30 cellular contexts compared by ENCODE assay signal in the genomic region with DNA sequence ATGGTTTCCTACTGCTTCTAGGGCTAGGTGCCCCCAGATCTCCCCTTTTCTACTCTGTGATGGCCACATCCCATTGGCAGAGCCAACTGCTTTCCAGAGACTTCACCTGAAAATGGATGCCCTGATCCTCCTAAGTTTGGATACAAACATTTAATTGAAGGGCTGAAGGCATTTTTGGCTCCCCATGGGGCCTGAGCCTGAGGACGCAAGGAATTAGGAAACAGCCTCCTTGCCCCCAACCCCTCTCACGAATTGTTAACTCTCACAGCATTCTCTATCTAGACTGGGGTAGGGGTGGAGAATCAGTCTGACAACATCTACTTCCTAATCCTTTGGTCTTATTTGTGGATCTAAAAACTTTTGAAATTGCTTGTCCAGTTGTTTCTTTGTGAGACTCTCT.
"Had no signal": no experiment of that assay in that cellular context is flagged by ENCODE, and none has a peak within 500 bp of the region (broad histone marks: within the 10 kb centered on the region; RNA-seq: fewer than 3 reads in every experiment).

No MANE protein-coding gene starts in this region.

- H3K27ac Mint-ChIP-seq: immature natural killer cell; nephron; stimulated activated naive B cell treated with anti-CD40 and anti-IgM and Interleukin-4, amounts not matched to agents 10 μg/mL and 1 μg/mL and 100 μg/mL, for 72 hours had no signal

- DNase-seq: hypothalamus; immature natural killer cell; kidney; left colon; left lung; lower lobe of right lung; mammary epithelial cell; mesenchymal stem cell; naive thymus-derived CD8-positive, alpha-beta T cell; pancreas; posterior cingulate gyrus; retina; right cardiac atrium; stimulated activated CD4-positive, alpha-beta T cell treated with anti-CD3 and anti-CD28 coated beads, Interleukin-12 subunit alpha, Interleukin-12 subunit beta, amount 100 ng/mL, for 4 hours; stimulated activated CD4-positive, alpha-beta T cell treated with anti-CD3 and anti-CD28 coated beads, Interleukin-15, amount 100 ng/mL, for 24 hours; stimulated activated CD4-positive, alpha-beta T cell treated with anti-CD3 and anti-CD28 coated beads, Interleukin-2, amount 100 ng/mL, for 24 hours; stimulated activated CD4-positive, alpha-beta T cell treated with anti-CD3 and anti-CD28 coated beads, Interleukin-4, amount 100 ng/mL, for 1 hour; stimulated activated naive B cell treated with anti-CD40 and anti-IgM and Interleukin-4, amounts not matched to agents 10 μg/mL and 1 μg/mL and 100 μg/mL, for 72 hours; stimulated activated naive CD8-positive, alpha-beta T cell treated with anti-CD3 and anti-CD28 coated beads, Interleukin-15, Interleukin-2, amounts not matched to agents 100 U/mL and 50 U/mL, for 24 hours; stomach; testis; thyroid gland; transverse colon; upper lobe of left lung had no signal

- ATAC-seq: left colon; left lung; lower lobe of right lung; naive thymus-derived CD8-positive, alpha-beta T cell; pancreas; right cardiac atrium; sciatic nerve; stimulated activated naive B cell treated with anti-CD40 and anti-IgM and Interleukin-4, amounts not matched to agents 10 μg/mL and 1 μg/mL and 100 μg/mL, for 72 hours; stimulated activated naive CD8-positive, alpha-beta T cell treated with anti-CD3 and anti-CD28 coated beads, Interleukin-15, Interleukin-2, amounts not matched to agents 100 U/mL and 50 U/mL, for 24 hours had no signal

- H3K27ac ChIP-seq: left lung, lower lobe of right lung, pancreas, prostate gland, skin epidermis, stomach, testis, thyroid gland, transverse colon, upper lobe of left lung, vagina had no signal

- H3K4me1 Mint-ChIP-seq: immature natural killer cell; naive thymus-derived CD8-positive, alpha-beta T cell; nephron; stimulated activated naive B cell treated with anti-CD40 and anti-IgM and Interleukin-4, amounts not matched to agents 10 μg/mL and 1 μg/mL and 100 μg/mL, for 72 hours had no signal

- H3K36me3 Mint-ChIP-seq: immature natural killer cell; naive thymus-derived CD8-positive, alpha-beta T cell; stimulated activated naive B cell treated with anti-CD40 and anti-IgM and Interleukin-4, amounts not matched to agents 10 μg/mL and 1 μg/mL and 100 μg/mL, for 72 hours had no signal

- H3K9me3 Mint-ChIP-seq: naive thymus-derived CD8-positive, alpha-beta T cell; nephron; neural crest cell; stimulated activated naive B cell treated with anti-CD40 and anti-IgM and Interleukin-4, amounts not matched to agents 10 μg/mL and 1 μg/mL and 100 μg/mL, for 72 hours had no signal

- H3K27me3 ChIP-seq: left lung, stomach, testis, thyroid gland, transverse colon, upper lobe of left lung, vagina had no signal

- H3K9me3 ChIP-seq: left lung, lower lobe of right lung, pancreas, prostate gland, stomach, testis, thyroid gland, transverse colon, upper lobe of left lung, vagina had no signal

- H3K36me3 ChIP-seq: left lung, lower lobe of right lung, pancreas, prostate gland, stomach, thyroid gland, transverse colon, upper lobe of left lung, vagina had no signal

- H3K4me1 ChIP-seq: left lung, lower lobe of right lung, pancreas, prostate gland, stomach, testis, transverse colon, upper lobe of left lung, vagina had no signal

- H3K4me3 ChIP-seq: left lung, lower lobe of right lung, pancreas, prostate gland, skin epidermis, stomach, testis, thyroid gland, transverse colon, upper lobe of left lung, vagina had no signal

- H3K4me3 Mint-ChIP-seq: immature natural killer cell; naive thymus-derived CD8-positive, alpha-beta T cell; nephron; neural crest cell; stimulated activated naive B cell treated with anti-CD40 and anti-IgM and Interleukin-4, amounts not matched to agents 10 μg/mL and 1 μg/mL and 100 μg/mL, for 72 hours had no signal

- H3K27me3 Mint-ChIP-seq: stimulated activated naive B cell treated with anti-CD40 and anti-IgM and Interleukin-4, amounts not matched to agents 10 μg/mL and 1 μg/mL and 100 μg/mL, for 72 hours had no signal
